In the genomic region with DNA sequence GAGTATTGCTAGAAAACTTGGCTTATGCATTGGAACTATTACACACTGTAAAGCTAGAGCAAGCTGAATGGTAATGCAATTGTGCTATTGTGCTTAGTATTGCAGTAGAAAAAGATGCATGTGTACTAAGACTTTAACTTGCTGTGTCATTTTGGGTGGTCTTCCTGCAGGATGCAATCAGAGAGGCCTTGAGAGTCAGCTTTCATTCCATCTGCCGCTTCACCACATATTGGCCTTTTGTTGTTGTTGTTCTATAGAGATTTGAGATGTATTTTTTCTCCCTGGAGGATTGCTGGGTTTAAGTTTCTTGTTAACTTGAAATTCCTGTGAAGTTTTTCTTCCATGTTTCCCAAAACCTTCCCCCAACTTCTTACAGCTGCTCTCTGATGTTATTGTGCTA, we compare ENCODE assay signal across 24 cellular contexts.
DNase-seq lines count a peak whose midpoint lies in the region; ATAC-seq, FAIRE-seq and TF ChIP-seq lines count a peak whose summit lies in the region.
"Had no signal": no experiment of that assay in that cellular context is flagged by ENCODE, and none has a peak within 500 bp of the region (broad histone marks: within the 10 kb centered on the region; RNA-seq: fewer than 3 reads in every experiment).

No MANE protein-coding gene starts in this region.

- peak overlapping the region; percentile 77 for H3K27ac Mint-ChIP-seq in GM23338
- H3K27ac Mint-ChIP-seq in glutamatergic neuron (ENCODE audit: unreplicated experiment) = peak overlapping the region; percentile 2
- H3K27ac Mint-ChIP-seq in neural crest cell (ENCODE audit: unreplicated experiment) = peak overlapping the region; percentile 15
- H3K27ac Mint-ChIP-seq: B cell; CD4-positive, CD25-positive, alpha-beta regulatory T cell; CD8-positive, alpha-beta T cell; HFFc6 had no signal

- no peak for ATAC-seq in GM23338
- no peak for ATAC-seq in pancreas
- ATAC-seq in HepG2 = no peak
- ATAC-seq: CD8-positive, alpha-beta T cell had no signal

- H3K79me2 ChIP-seq in GM23338 (replicated peaks; ENCODE audit: insufficient read depth) (no peaks in the 10 kb centered on the region), HepG2 (ENCODE audit: insufficient read depth, low read length) (no peaks in the 10 kb centered on the region)

- TF ChIP-seq RAD21 in HepG2 (CRISPR knock-in tag; IDR thresholded peaks at IDR 0.05) = no peak

- H3K36me3 ChIP-seq in GM23338 (ENCODE audit: insufficient read depth) (peaks cover 4% of the 10 kb centered on the region; the same call in 1 of the 2 replicates), pancreas (no peaks in the 10 kb centered on the region), HepG2 (replicated peaks in 1 of 2; ENCODE audit: control insufficient read depth in 1 of 2, insufficient read depth in 2 of 2, low read length in 2 of 2) (no peaks in the 10 kb centered on the region)
- H3K36me3 ChIP-seq: BLaER1, HAP-1 had no signal

- POLR2A ChIA-PET in HepG2 (lab: Yijun Ruan, JAX) = no interaction called here

- 89 to 97% methylated on average over 1 of the region's 1 CpG for WGBS in pancreas, 2 donors
- 0% methylated on average over 1 of the region's 1 CpG for WGBS in HepG2 (ENCODE audit: low lambda C conversion rate)

- H3K4me3 ChIP-seq in GM23338 (no peak overlapping the region), pancreas (no peak overlapping the region), HepG2 (replicated peaks in 1 of 3; ENCODE audit: insufficient read depth in 1 of 3, low read depth in 2 of 3, low read length in 3 of 3) (no peak overlapping the region)
- H3K4me3 ChIP-seq: BLaER1, GM23248, HAP-1 had no signal

- no peaks in the 10 kb centered on the region for H4K20me1 ChIP-seq in GM23338 (replicated peaks; ENCODE audit: insufficient read depth)
- H4K20me1 ChIP-seq in HepG2 (ENCODE audit: insufficient read depth, low read length) = no peaks in the 10 kb centered on the region
- H4K20me1 ChIP-seq: BLaER1 had no signal

- no peak for FAIRE-seq in pancreas (lab: Jason Lieb, UNC)
- FAIRE-seq in HepG2 (lab: Jason Lieb, UNC) = no peak
- FAIRE-seq: A204.1, D721Med, GM12892 had no signal

- H3K9me3 ChIP-seq in pancreas (no peaks in the 10 kb centered on the region), HepG2 (ENCODE audit: low read length) (peaks cover 20% of the 10 kb centered on the region; the same call in 1 of the 2 replicates)

- H3K27me3 Mint-ChIP-seq in GM23338 (ENCODE audit: insufficient read depth, low read depth, poor library complexity) = no peaks in the 10 kb centered on the region
- H3K27me3 Mint-ChIP-seq in glutamatergic neuron (ENCODE audit: unreplicated experiment) = no peaks in the 10 kb centered on the region
- no peaks in the 10 kb centered on the region for H3K27me3 Mint-ChIP-seq in neural crest cell (ENCODE audit: low read depth)
- H3K27me3 Mint-ChIP-seq: B cell; CD4-positive, CD25-positive, alpha-beta regulatory T cell had no signal

- no peak for DNase-seq in GM23338 (ENCODE audit: low spot score)
- DNase-seq in NCI-H2171 treated with DMSO at 0.1 percent for 48 hours (lab: John Stamatoyannopoulos, UW) = peak; percentile 63
- no peak for DNase-seq in glutamatergic neuron
- no peak for DNase-seq in neural crest cell (ENCODE audit: low read depth, low spot score)
- DNase-seq in pancreas = no peak
- DNase-seq in caudate nucleus (lab: John Stamatoyannopoulos, UW) = no peak
- no peak for DNase-seq in NCI-H1694 treated with DMSO at 0.1 percent for 48 hours (lab: John Stamatoyannopoulos, UW)
- DNase-seq in HepG2 (ENCODE audit: low spot score) = no peak
- DNase-seq: Caco-2; CD4-positive, CD25-positive, alpha-beta regulatory T cell; CD8-positive, alpha-beta T cell; DMS 273 treated with DMSO at 0.1 percent for 48 hours; DMS79 treated with DMSO at 0.1 percent for 48 hours; GF-D8; GM23248; HFFc6 had no signal

- H3K36me3 Mint-ChIP-seq in GM23338 (ENCODE audit: low read depth) = peaks cover 15% of the 10 kb centered on the region
- peaks cover 14% of the 10 kb centered on the region for H3K36me3 Mint-ChIP-seq in glutamatergic neuron (ENCODE audit: unreplicated experiment)
- H3K36me3 Mint-ChIP-seq in neural crest cell (ENCODE audit: low read depth) = peaks cover 6% of the 10 kb centered on the region
- H3K36me3 Mint-ChIP-seq: CD8-positive, alpha-beta T cell had no signal

- TF ChIP-seq EP300 in HepG2 (IDR thresholded peaks at IDR 0.05; ENCODE audit: low read depth in 2 of 2, low read length in 2 of 2) = no peak
- TF ChIP-seq EP300 in HepG2 (CRISPR knock-in tag; IDR thresholded peaks at IDR 0.05; ENCODE audit: borderline replicate concordance) = no peak

- H3K4me1 Mint-ChIP-seq in GM23338 (peaks cover 10% of the 10 kb centered on the region), glutamatergic neuron (ENCODE audit: low read depth, unreplicated experiment) (peaks cover 14% of the 10 kb centered on the region), neural crest cell (peaks cover 22% of the 10 kb centered on the region)
- H3K4me1 Mint-ChIP-seq: B cell; CD4-positive, CD25-positive, alpha-beta regulatory T cell had no signal

- H3K27ac ChIP-seq in GM23338 (ENCODE audit: low read depth) = no peak overlapping the region
- H3K27ac ChIP-seq in pancreas = no peak overlapping the region
- no peak overlapping the region for H3K27ac ChIP-seq in caudate nucleus (ENCODE audit: low read depth, low read length)
- no peak overlapping the region for H3K27ac ChIP-seq in HepG2 (ENCODE audit: extremely low read length, insufficient read depth, low read length)
- H3K27ac ChIP-seq: 22Rv1, BLaER1, C4-2B, GM23248 had no signal

- H2AFZ ChIP-seq in GM23338 = no peak overlapping the region
- H2AFZ ChIP-seq in HepG2 (ENCODE audit: low read length) = no peak overlapping the region
- H2AFZ ChIP-seq: GM23248 had no signal

- BruUV-seq in HepG2 (replicated peaks; lab: Mats Ljungman, UMichigan) = no TSS peak

- H3K9ac ChIP-seq in HepG2 (ENCODE audit: insufficient read depth, low read depth, low read length) = no peak overlapping the region
- H3K9ac ChIP-seq: BLaER1, GM23248 had no signal

- CTCF ChIA-PET in HepG2 (lab: Yijun Ruan, JAX; ENCODE audit: low intra/inter-chr PET ratio, low total read pairs) = no interaction called here

- TF ChIP-seq CTCF in GM23338 (conservative IDR thresholded peaks at IDR 0.05; ENCODE audit: low read depth in 2 of 2) (no peak), glutamatergic neuron (IDR thresholded peaks at IDR 0.05; ENCODE audit: partially characterized antibody, unreplicated experiment) (no peak), neural crest cell (conservative IDR thresholded peaks at IDR 0.05) (no peak), pancreas (IDR thresholded peaks at IDR 0.05) (no peak), HepG2 (CRISPR knock-in tag; IDR thresholded peaks at IDR 0.05) (no peak)

- no peaks in the 10 kb centered on the region for H3K9me2 ChIP-seq in GM23338 (ENCODE audit: insufficient read depth)

- intact Hi-C loops in pancreas (cut with DNase I) (no loop called here), HepG2 (cut with micrococcal nuclease; ENCODE audit: unreplicated experiment) (no loop called here)

- H3K4me1 ChIP-seq in GM23338 (ENCODE audit: insufficient read depth) (no peaks in the 10 kb centered on the region; the same call in 1 of the 2 replicates), pancreas (no peaks in the 10 kb centered on the region), HepG2 (ENCODE audit: insufficient read depth, low read length) (no peaks in the 10 kb centered on the region)
- H3K4me1 ChIP-seq: BLaER1, Caco-2, HAP-1 had no signal

- no peak overlapping the region for H3K4me2 ChIP-seq in GM23338
- H3K4me2 ChIP-seq in HepG2 (ENCODE audit: low read depth, low read length) = no peak overlapping the region
- H3K4me2 ChIP-seq: BLaER1 had no signal

- H3F3A ChIP-seq in GM23338 (replicated peaks; ENCODE audit: low read depth) = no peaks in the 10 kb centered on the region

- H3K4me3 Mint-ChIP-seq in GM23338 = no peak overlapping the region
- no peak overlapping the region for H3K4me3 Mint-ChIP-seq in glutamatergic neuron (ENCODE audit: unreplicated experiment)
- no peak overlapping the region for H3K4me3 Mint-ChIP-seq in neural crest cell
- H3K4me3 Mint-ChIP-seq: B cell; CD4-positive, CD25-positive, alpha-beta regulatory T cell; CD8-positive, alpha-beta T cell; HFFc6 had no signal

- H3K27me3 ChIP-seq in GM23338 (ENCODE audit: insufficient read depth) (no peaks in the 10 kb centered on the region), pancreas (no peaks in the 10 kb centered on the region), HepG2 (ENCODE audit: control insufficient read depth in 1 of 2, insufficient read depth in 2 of 2, low read length in 2 of 2) (no peaks in the 10 kb centered on the region)
- H3K27me3 ChIP-seq: BLaER1 had no signal

- H3K9me3 Mint-ChIP-seq in GM23338 (peaks cover 22% of the 10 kb centered on the region), glutamatergic neuron (ENCODE audit: unreplicated experiment) (peaks cover 3% of the 10 kb centered on the region), neural crest cell (peaks cover 8% of the 10 kb centered on the region)

- in situ Hi-C loops in HepG2 (cut with HindIII; ENCODE audit: extremely low pct_ligation_motif_present, low pct_unique_long_range_greater_than_20kb) = no loop called here

- TF ChIP-seq POLR2A in HepG2 (IDR thresholded peaks at IDR 0.05; ENCODE audit: insufficient read depth in 1 of 2, low read depth in 2 of 2, low read length in 2 of 2) = no peak

TF ChIP-seq in HepG2, 621 proteins besides CTCF, POLR2A, EP300 and RAD21:
- TF ChIP-seq ZFP36L1 (CRISPR knock-in tag; IDR thresholded peaks at IDR 0.05) = no peak

Comparison
In these comparisons a context has a peak if more than half of its experiments do, and no peak if none do; other contexts are left out.
1. H3K27ac Mint-ChIP-seq: peak in every context shown above with its lines; median percentile 77 in GM23338; 15 in neural crest cell; 2 in glutamatergic neuron.